16 cellular contexts compared by ENCODE assay signal in the genomic region with DNA sequence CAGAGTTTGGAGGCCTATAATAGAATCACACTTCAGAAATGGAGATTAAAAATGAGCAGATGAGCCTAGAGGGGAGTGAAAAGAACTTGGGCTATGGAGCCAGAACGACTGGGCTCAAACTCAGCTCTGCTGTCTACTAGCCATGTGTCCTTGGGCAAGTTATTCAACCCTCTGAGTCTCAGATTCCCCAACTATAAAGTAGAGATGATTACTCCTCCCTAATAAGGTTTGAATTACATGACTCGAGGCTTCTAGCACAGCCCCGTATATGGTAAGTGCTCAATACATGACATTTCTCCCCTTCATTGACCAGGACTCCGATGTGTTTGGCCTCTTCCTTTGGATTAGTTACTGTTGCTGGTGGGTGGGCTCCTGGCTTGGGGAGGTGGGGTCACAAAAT.
DNase-seq lines count a peak whose midpoint lies in the region; ATAC-seq and TF ChIP-seq lines count a peak whose summit lies in the region.
"Had no signal": no experiment of that assay in that cellular context is flagged by ENCODE, and none has a peak within 500 bp of the region (broad histone marks: within the 10 kb centered on the region; RNA-seq: fewer than 3 reads in every experiment).

No MANE protein-coding gene starts in this region.

- H3K4me3 ChIP-seq in PC-3 (ENCODE audit: low read length) (no peak overlapping the region), esophagus squamous epithelium (no peak overlapping the region), smooth muscle cell (no peak overlapping the region)
- H3K4me3 ChIP-seq: A549, GM12878, GM23248 had no signal

- TF ChIP-seq POLR2A in esophagus squamous epithelium (IDR thresholded peaks at IDR 0.05): no peak

- ATAC-seq in PC-3 (peak; percentile 20), GM19023 (IDR thresholded peaks at IDR 0.05; ENCODE audit: unreplicated experiment) (no peak), SK-N-SH treated with all-trans-retinoic acid at 6 μM for 48 hours (no peak)
- ATAC-seq: A549 had no signal

- peaks cover 43% of the 10 kb centered on the region for H3K4me1 Mint-ChIP-seq in mesothelial cell of epicardium
- H3K4me1 Mint-ChIP-seq: CD4-positive, alpha-beta memory T cell had no signal

- H3F3A ChIP-seq in PC-3 (ENCODE audit: low read length, unreplicated experiment) (no peaks in the 10 kb centered on the region), smooth muscle cell (ENCODE audit: low read depth) (peaks cover 9% of the 10 kb centered on the region)

- H3K27ac Mint-ChIP-seq in mesothelial cell of epicardium: peak overlapping the region; percentile 92
- H3K27ac Mint-ChIP-seq: CD4-positive, alpha-beta memory T cell had no signal

- H3K27me3 Mint-ChIP-seq in mesothelial cell of epicardium (ENCODE audit: low read depth): no peaks in the 10 kb centered on the region

- no peak overlapping the region for H3K27ac ChIP-seq in PC-3 (ENCODE audit: low read length)
- H3K27ac ChIP-seq in esophagus squamous epithelium: peak overlapping the region in 3 of 4 donors; percentile 19 to 81 (median 70)
- H3K27ac ChIP-seq in smooth muscle cell (ENCODE audit: low read depth): peak overlapping the region; percentile 90
- H3K27ac ChIP-seq: A549, C4-2B, GM23248 had no signal

- no peak for DNase-seq in PC-3
- DNase-seq in esophagus squamous epithelium (lab: John Stamatoyannopoulos, UW): no peak
- DNase-seq in mesothelial cell of epicardium (ENCODE audit: low spot score in 2 of 2, unreplicated experiment in 2 of 2): no peak
- DNase-seq in smooth muscle cell (lab: John Stamatoyannopoulos, UW; ENCODE audit: unreplicated experiment): no peak
- DNase-seq in hepatic stellate cell (ENCODE audit: low spot score): no peak
- DNase-seq in NOMO-1 (lab: John Stamatoyannopoulos, UW; ENCODE audit: unreplicated experiment in 2 of 2): no peak
- DNase-seq: BE2C; CD4-positive, alpha-beta memory T cell; DMS79; GM23248; H9 had no signal

- H3K9me3 Mint-ChIP-seq in mesothelial cell of epicardium: peaks cover 5% of the 10 kb centered on the region
- H3K9me3 Mint-ChIP-seq: CD4-positive, alpha-beta memory T cell; H9 had no signal

- H2AFZ ChIP-seq in PC-3 (ENCODE audit: low read length): no peak overlapping the region
- no peak overlapping the region for H2AFZ ChIP-seq in smooth muscle cell (ENCODE audit: low read depth)
- H2AFZ ChIP-seq: GM23248 had no signal

- intact Hi-C loops in PC-3 (cut with micrococcal nuclease) (no loop called here), esophagus squamous epithelium (cut with DNase I) (no loop called here)

- H3K9ac ChIP-seq in PC-3 (ENCODE audit: low read length) (no peak overlapping the region), smooth muscle cell (ENCODE audit: low read depth) (no peak overlapping the region)
- H3K9ac ChIP-seq: GM23248 had no signal

- H3K27me3 ChIP-seq in PC-3 (ENCODE audit: low read length) (no peaks in the 10 kb centered on the region), esophagus squamous epithelium (no peaks in the 10 kb centered on the region), smooth muscle cell (ENCODE audit: low read depth) (no peaks in the 10 kb centered on the region)
- H3K27me3 ChIP-seq: BE2C had no signal

- H3K4me2 ChIP-seq in PC-3 (ENCODE audit: low read length) (no peak overlapping the region), smooth muscle cell (no peak overlapping the region)
- H3K4me2 ChIP-seq: A549 had no signal

- H3K36me3 ChIP-seq in PC-3 (ENCODE audit: low read depth, low read length): no peaks in the 10 kb centered on the region
- H3K36me3 ChIP-seq in esophagus squamous epithelium: no peaks in the 10 kb centered on the region
- H3K36me3 ChIP-seq in smooth muscle cell (ENCODE audit: low read depth): no peaks in the 10 kb centered on the region

- peaks cover 21% of the 10 kb centered on the region for H3K4me1 ChIP-seq in PC-3 (ENCODE audit: insufficient read depth, low read length)
- peaks cover 5 to 15% (median 5%) of the 10 kb centered on the region in 3 donors for H3K4me1 ChIP-seq in esophagus squamous epithelium
- H3K4me1 ChIP-seq in smooth muscle cell (ENCODE audit: low read depth): peaks cover 33% of the 10 kb centered on the region
- H3K4me1 ChIP-seq: A549 had no signal

- H3K9me3 ChIP-seq in PC-3 (ENCODE audit: low read length): no peaks in the 10 kb centered on the region
- H3K9me3 ChIP-seq in esophagus squamous epithelium: no peaks in the 10 kb centered on the region
- H3K9me3 ChIP-seq in smooth muscle cell (replicated peaks; ENCODE audit: low read depth): no peaks in the 10 kb centered on the region
- H3K9me3 ChIP-seq: A549, BE2C had no signal

- H4K20me1 ChIP-seq in PC-3 (ENCODE audit: low read length) (no peaks in the 10 kb centered on the region), smooth muscle cell (ENCODE audit: low read depth) (no peaks in the 10 kb centered on the region)

- TF ChIP-seq CTCF in PC-3 (conservative IDR thresholded peaks at IDR 0.05; ENCODE audit: low read depth, low read length) (no peak), esophagus squamous epithelium (IDR thresholded peaks at IDR 0.05) (no peak), mesothelial cell of epicardium (IDR thresholded peaks at IDR 0.05; ENCODE audit: unreplicated experiment) (no peak), smooth muscle cell (IDR thresholded peaks at IDR 0.05; ENCODE audit: borderline replicate concordance, insufficient read depth, poor library complexity, severe bottlenecking) (no peak)

- H3K36me3 Mint-ChIP-seq in mesothelial cell of epicardium: peaks cover 28% of the 10 kb centered on the region
- H3K36me3 Mint-ChIP-seq: CD4-positive, alpha-beta memory T cell had no signal

- WGBS in esophagus squamous epithelium, 2 donors: 73 to 81% methylated on average over 3 to 4 of the region's 4 CpGs
- 78% methylated on average over 4 of the region's 4 CpGs for WGBS in smooth muscle cell (ENCODE audit: low lambda C conversion rate)

- H3K4me3 Mint-ChIP-seq in mesothelial cell of epicardium: no peak overlapping the region
- H3K4me3 Mint-ChIP-seq: CD4-positive, alpha-beta memory T cell; H9 had no signal

- CTCF ChIA-PET in PC-3 (lab: Charles Lee): no interaction called here

- no peaks in the 10 kb centered on the region for H3K79me2 ChIP-seq in PC-3 (ENCODE audit: low read length)
- no peaks in the 10 kb centered on the region for H3K79me2 ChIP-seq in smooth muscle cell (ENCODE audit: low read depth)

- POLR2A ChIA-PET in PC-3 (lab: Charles Lee; ENCODE audit: unreplicated experiment): no interaction called here

- no TSS peak for BruUV-seq in PC-3 (replicated peaks; lab: Mats Ljungman, UMichigan)

- H3K9me2 ChIP-seq in PC-3 (replicated peaks; ENCODE audit: low read length): no peaks in the 10 kb centered on the region

TF ChIP-seq in SK-N-SH treated with all-trans-retinoic acid at 6 μM for 48 hours, 23 proteins besides CTCF, POLR2A, EP300 and RAD21:
- TF ChIP-seq ZFP3 (CRISPR knock-in tag; IDR thresholded peaks at IDR 0.05): no peak
- TF ChIP-seq, protein P1, sequence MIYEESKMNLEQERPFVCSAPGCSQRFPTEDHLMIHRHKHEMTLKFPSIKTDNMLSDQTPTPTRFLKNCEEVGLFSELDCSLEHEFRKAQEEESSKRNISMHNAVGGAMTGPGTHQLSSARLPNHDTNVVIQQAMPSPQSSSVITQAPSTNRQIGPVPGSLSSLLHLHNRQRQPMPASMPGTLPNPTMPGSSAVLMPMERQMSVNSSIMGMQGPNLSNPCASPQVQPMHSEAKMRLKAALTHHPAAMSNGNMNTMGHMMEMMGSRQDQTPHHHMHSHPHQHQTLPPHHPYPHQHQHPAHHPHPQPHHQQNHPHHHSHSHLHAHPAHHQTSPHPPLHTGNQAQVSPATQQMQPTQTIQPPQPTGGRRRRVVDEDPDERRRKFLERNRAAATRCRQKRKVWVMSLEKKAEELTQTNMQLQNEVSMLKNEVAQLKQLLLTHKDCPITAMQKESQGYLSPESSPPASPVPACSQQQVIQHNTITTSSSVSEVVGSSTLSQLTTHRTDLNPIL (CRISPR knock-in tag; IDR thresholded peaks at IDR 0.05; ENCODE audit: low read depth): no peak
- TF ChIP-seq, protein P2, sequence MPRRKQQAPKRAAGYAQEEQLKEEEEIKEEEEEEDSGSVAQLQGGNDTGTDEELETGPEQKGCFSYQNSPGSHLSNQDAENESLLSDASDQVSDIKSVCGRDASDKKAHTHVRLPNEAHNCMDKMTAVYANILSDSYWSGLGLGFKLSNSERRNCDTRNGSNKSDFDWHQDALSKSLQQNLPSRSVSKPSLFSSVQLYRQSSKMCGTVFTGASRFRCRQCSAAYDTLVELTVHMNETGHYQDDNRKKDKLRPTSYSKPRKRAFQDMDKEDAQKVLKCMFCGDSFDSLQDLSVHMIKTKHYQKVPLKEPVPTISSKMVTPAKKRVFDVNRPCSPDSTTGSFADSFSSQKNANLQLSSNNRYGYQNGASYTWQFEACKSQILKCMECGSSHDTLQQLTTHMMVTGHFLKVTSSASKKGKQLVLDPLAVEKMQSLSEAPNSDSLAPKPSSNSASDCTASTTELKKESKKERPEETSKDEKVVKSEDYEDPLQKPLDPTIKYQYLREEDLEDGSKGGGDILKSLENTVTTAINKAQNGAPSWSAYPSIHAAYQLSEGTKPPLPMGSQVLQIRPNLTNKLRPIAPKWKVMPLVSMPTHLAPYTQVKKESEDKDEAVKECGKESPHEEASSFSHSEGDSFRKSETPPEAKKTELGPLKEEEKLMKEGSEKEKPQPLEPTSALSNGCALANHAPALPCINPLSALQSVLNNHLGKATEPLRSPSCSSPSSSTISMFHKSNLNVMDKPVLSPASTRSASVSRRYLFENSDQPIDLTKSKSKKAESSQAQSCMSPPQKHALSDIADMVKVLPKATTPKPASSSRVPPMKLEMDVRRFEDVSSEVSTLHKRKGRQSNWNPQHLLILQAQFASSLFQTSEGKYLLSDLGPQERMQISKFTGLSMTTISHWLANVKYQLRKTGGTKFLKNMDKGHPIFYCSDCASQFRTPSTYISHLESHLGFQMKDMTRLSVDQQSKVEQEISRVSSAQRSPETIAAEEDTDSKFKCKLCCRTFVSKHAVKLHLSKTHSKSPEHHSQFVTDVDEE (CRISPR knock-in tag; IDR thresholded peaks at IDR 0.05): no peak
- TF ChIP-seq ZFP30 (CRISPR knock-in tag; IDR thresholded peaks at IDR 0.05): no peak
- TF ChIP-seq ARNTL (CRISPR knock-in tag; IDR thresholded peaks at IDR 0.05; ENCODE audit: borderline replicate concordance, low read depth): no peak
